In genomic region chr19:30784850-30785459, GRCh38 we compare ENCODE assay signal across 8 cellular contexts.
DNase-seq lines count a peak whose midpoint lies in the region; ATAC-seq and TF ChIP-seq lines count a peak whose summit lies in the region.

No MANE protein-coding gene starts in this region.

- H3K36me3 Mint-ChIP-seq in T-helper 2 cell treated with Interferon-gamma antibody and Interleukin-4, amounts not matched to agents 5 μg/mL and 100 μg/mL, for 36 hours (ENCODE audit: low read depth) = no peaks in the 10 kb centered on the region

- no peaks in the 10 kb centered on the region for H3K9me3 Mint-ChIP-seq in T-helper 2 cell treated with Interferon-gamma antibody and Interleukin-4, amounts not matched to agents 5 μg/mL and 100 μg/mL, for 36 hours

- H3K36me3 ChIP-seq in kidney epithelial cell (ENCODE audit: control insufficient read depth, insufficient read depth, low read length) = no peaks in the 10 kb centered on the region

- H3K4me3 ChIP-seq in astrocyte of the spinal cord (ENCODE audit: low read depth, low read length) = no peak overlapping the region
- no peak overlapping the region for H3K4me3 ChIP-seq in kidney epithelial cell (ENCODE audit: low read depth, low read length)

- in situ Hi-C loops in astrocyte of the spinal cord (cut with HindIII; ENCODE audit: low sequenced_read_pairs) = no loop called here

- no peak overlapping the region for H3K4me3 Mint-ChIP-seq in T-helper 2 cell treated with Interferon-gamma antibody and Interleukin-4, amounts not matched to agents 5 μg/mL and 100 μg/mL, for 36 hours

- TF ChIP-seq CTCF in astrocyte of the spinal cord (IDR thresholded peaks at IDR 0.05; ENCODE audit: low read depth, low read length) (peak; percentile 46), kidney epithelial cell (IDR thresholded peaks at IDR 0.05; ENCODE audit: insufficient read depth, low read length, poor library complexity, severe bottlenecking) (peak; percentile 51)

- DNase-seq in CMK (ENCODE audit: low read depth) = peak; percentile 18
- DNase-seq in HuH-7.5 (ENCODE audit: low spot score) = peak; percentile 19
- peak; percentile 32 for DNase-seq in T-helper 2 cell treated with Interferon-gamma antibody and Interleukin-4, amounts not matched to agents 5 μg/mL and 100 μg/mL, for 36 hours (ENCODE audit: low spot score)
- DNase-seq in astrocyte of the spinal cord (ENCODE audit: low read depth, low spot score) = no peak
- no peak for DNase-seq in kidney epithelial cell (ENCODE audit: low read depth)
- peak; percentile 11 to 55 (median 11) for DNase-seq in stimulated activated CD4-positive, alpha-beta T cell treated with anti-CD3 and anti-CD28 coated beads, TNF-alpha, amount 100 ng/mL, for 1 hour (ENCODE audit: low read depth in 3 of 3, low spot score in 1 of 3)
- DNase-seq in NCI-H1694 (lab: John Stamatoyannopoulos, UW) = no peak

- H3K4me1 Mint-ChIP-seq in T-helper 2 cell treated with Interferon-gamma antibody and Interleukin-4, amounts not matched to agents 5 μg/mL and 100 μg/mL, for 36 hours (ENCODE audit: low read depth) = no peaks in the 10 kb centered on the region

- H3K27me3 ChIP-seq in kidney epithelial cell (ENCODE audit: control insufficient read depth, insufficient read depth, low read length) = no peaks in the 10 kb centered on the region

- no peak for ATAC-seq in HG02938 (IDR thresholded peaks at IDR 0.05; ENCODE audit: unreplicated experiment)

- no peaks in the 10 kb centered on the region for H3K27me3 Mint-ChIP-seq in T-helper 2 cell treated with Interferon-gamma antibody and Interleukin-4, amounts not matched to agents 5 μg/mL and 100 μg/mL, for 36 hours (ENCODE audit: low read depth)

- H3K27ac Mint-ChIP-seq in T-helper 2 cell treated with Interferon-gamma antibody and Interleukin-4, amounts not matched to agents 5 μg/mL and 100 μg/mL, for 36 hours = no peak overlapping the region

Comparison
In these comparisons a context has a peak if more than half of its experiments do, and no peak if none do; other contexts are left out.
1. DNase-seq: peak in CMK (single experiment), HuH-7.5 (single experiment), T-helper 2 cell treated with Interferon-gamma antibody and Interleukin-4, amounts not matched to agents 5 μg/mL and 100 μg/mL, for 36 hours (single experiment) and stimulated activated CD4-positive, alpha-beta T cell treated with anti-CD3 and anti-CD28 coated beads, TNF-alpha, amount 100 ng/mL, for 1 hour (3 of 3); none in astrocyte of the spinal cord (single experiment), kidney epithelial cell (single experiment) and NCI-H1694 (single experiment).